18 cellular contexts compared by ENCODE assay signal in the genomic region with DNA sequence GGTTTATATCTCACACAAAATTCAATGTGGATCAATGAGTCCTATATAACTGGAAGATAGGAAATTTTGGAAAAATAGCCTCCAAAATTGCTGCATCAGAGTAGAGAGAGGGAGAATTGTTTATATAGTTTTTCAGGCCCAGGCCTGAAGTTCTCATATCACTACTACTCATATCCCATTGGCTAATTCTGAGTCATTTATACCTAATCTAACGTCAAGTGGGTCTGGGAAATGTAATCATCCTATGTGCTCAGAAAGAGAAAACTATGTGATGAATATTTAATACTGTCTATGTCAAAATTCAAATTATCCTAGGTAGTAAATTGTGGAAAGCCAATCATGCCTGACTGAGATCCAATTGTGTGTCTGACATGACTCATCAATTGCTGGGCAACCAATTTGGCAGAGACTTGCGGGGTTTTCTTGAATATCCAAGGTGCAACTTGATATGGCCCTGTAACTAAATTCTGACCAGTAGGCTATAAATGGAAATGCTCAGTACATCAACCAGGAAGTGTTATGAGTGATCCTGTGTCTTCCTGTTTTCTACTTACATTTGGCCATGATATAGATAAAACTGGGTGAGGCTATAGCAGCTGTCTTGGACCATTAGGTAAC.
DNase-seq lines count a peak whose midpoint lies in the region; ATAC-seq and TF ChIP-seq lines count a peak whose summit lies in the region.
"Had no signal": no experiment of that assay in that cellular context is flagged by ENCODE, and none has a peak within 500 bp of the region (broad histone marks: within the 10 kb centered on the region; RNA-seq: fewer than 3 reads in every experiment).

No MANE protein-coding gene starts in this region.

- POLR2A ChIA-PET in RWPE1 (lab: Yijun Ruan, JAX; ENCODE audit: low non-redundant PET) = no interaction called here

- no peaks in the 10 kb centered on the region for H4K20me1 ChIP-seq in osteoblast (ENCODE audit: insufficient read depth, low read length)

- peak; percentile 82 for DNase-seq in A172 (ENCODE audit: low spot score)
- DNase-seq in HS-5 (ENCODE audit: low read depth) = peak; percentile 66
- DNase-seq in RWPE1 (ENCODE audit: low spot score) = peak; percentile 6
- DNase-seq in epithelial cell of proximal tubule (ENCODE audit: low read depth) = peak; percentile 55
- no peak for DNase-seq in osteoblast (ENCODE audit: insufficient read length, low spot score, missing footprints)
- no peak for DNase-seq in caudate nucleus (lab: John Stamatoyannopoulos, UW)
- DNase-seq: activated CD4-positive, alpha-beta T cell treated with anti-CD3 and anti-CD28 coated beads for 48 hours; activated naive CD4-positive, alpha-beta T cell treated with anti-CD3 and anti-CD28 coated beads, Interleukin-2, amount 10 ng/mL, durations not matched to agents 7 days and 5 days; COR-L47; effector CD8-positive, alpha-beta T cell; foreskin fibroblast; naive thymus-derived CD4-positive, alpha-beta T cell; NCI-H1436; spleen; stimulated activated naive CD4-positive, alpha-beta T cell treated with Interleukin-2 at 50 U/mL for 16 hours; T-helper 2 cell had no signal

- H3K36me3 ChIP-seq in osteoblast (ENCODE audit: insufficient read depth, low read length) = no peaks in the 10 kb centered on the region
- H3K36me3 ChIP-seq: spleen had no signal

- TF ChIP-seq CTCF in RWPE1 (conservative IDR thresholded peaks at IDR 0.05; ENCODE audit: low read depth) (no peak), epithelial cell of proximal tubule (conservative IDR thresholded peaks at IDR 0.05; ENCODE audit: low read depth, low read length) (no peak), osteoblast (IDR thresholded peaks at IDR 0.05; ENCODE audit: extremely low read depth, low read depth, low read length) (no peak)

- H3K4me1 ChIP-seq in osteoblast (ENCODE audit: insufficient read depth, low read length) = no peaks in the 10 kb centered on the region
- H3K4me1 ChIP-seq: spleen had no signal

- H3K27ac ChIP-seq in RWPE1 (no peak overlapping the region), osteoblast (ENCODE audit: low read depth, low read length) (no peak overlapping the region), caudate nucleus (ENCODE audit: low read depth, low read length) (no peak overlapping the region)
- H3K27ac ChIP-seq: spleen had no signal

- H2AFZ ChIP-seq in osteoblast (ENCODE audit: low read length) = no peak overlapping the region

- CTCF ChIA-PET in RWPE1 (lab: Yijun Ruan, JAX) = no interaction called here

- no peaks in the 10 kb centered on the region for H3K79me2 ChIP-seq in osteoblast (ENCODE audit: insufficient read depth, low read length)

- H3K9me3 ChIP-seq in osteoblast (ENCODE audit: low read depth, low read length) = no peaks in the 10 kb centered on the region

- no peaks in the 10 kb centered on the region for H3K27me3 ChIP-seq in osteoblast (ENCODE audit: insufficient read depth, low read length)
- H3K27me3 ChIP-seq: spleen had no signal

- no peak overlapping the region for H3K4me2 ChIP-seq in osteoblast (ENCODE audit: insufficient read depth, low read length)

- H3K4me3 ChIP-seq in epithelial cell of proximal tubule (ENCODE audit: low read depth, low read length) (no peak overlapping the region), osteoblast (ENCODE audit: insufficient read depth, low read length) (no peak overlapping the region)
- H3K4me3 ChIP-seq: spleen had no signal

- ATAC-seq in HG02852 (IDR thresholded peaks at IDR 0.05; ENCODE audit: unreplicated experiment) = no peak
- ATAC-seq in GM21717 (IDR thresholded peaks at IDR 0.05; ENCODE audit: unreplicated experiment) = no peak
- ATAC-seq: naive thymus-derived CD4-positive, alpha-beta T cell had no signal

Comparison
In these comparisons a context has a peak if more than half of its experiments do, and no peak if none do; other contexts are left out.
1. DNase-seq: peak in A172 (single experiment), HS-5 (single experiment), RWPE1 (single experiment) and epithelial cell of proximal tubule (single experiment); none in osteoblast (single experiment) and caudate nucleus (0 of 61).